ENCODE assay signal across 1 cellular context in genomic region chr22:37818397-37819099, GRCh38.
TF ChIP-seq lines count a peak whose summit lies in the region.

No MANE protein-coding gene starts in this region.

TF ChIP-seq in GM12878, 131 proteins besides CTCF, POLR2A, EP300 and RAD21:
- 0 out of 2 replicates have a peak, but pooled peaks have one; percentile 23 for TF ChIP-seq DPF2 (IDR thresholded peaks at IDR 0.05)
- TF ChIP-seq BHLHE40 (IDR thresholded peaks at IDR 0.05; ENCODE audit: borderline replicate concordance in 1 of 2, low read depth in 2 of 2, low read length in 1 of 2) = peak; percentile 84 to 92; a peak in 3 of 4 replicates
- peak; percentile 81 for TF ChIP-seq MXI1 (IDR thresholded peaks at IDR 0.05; ENCODE audit: low read depth, low read length)
- TF ChIP-seq, protein P1, sequence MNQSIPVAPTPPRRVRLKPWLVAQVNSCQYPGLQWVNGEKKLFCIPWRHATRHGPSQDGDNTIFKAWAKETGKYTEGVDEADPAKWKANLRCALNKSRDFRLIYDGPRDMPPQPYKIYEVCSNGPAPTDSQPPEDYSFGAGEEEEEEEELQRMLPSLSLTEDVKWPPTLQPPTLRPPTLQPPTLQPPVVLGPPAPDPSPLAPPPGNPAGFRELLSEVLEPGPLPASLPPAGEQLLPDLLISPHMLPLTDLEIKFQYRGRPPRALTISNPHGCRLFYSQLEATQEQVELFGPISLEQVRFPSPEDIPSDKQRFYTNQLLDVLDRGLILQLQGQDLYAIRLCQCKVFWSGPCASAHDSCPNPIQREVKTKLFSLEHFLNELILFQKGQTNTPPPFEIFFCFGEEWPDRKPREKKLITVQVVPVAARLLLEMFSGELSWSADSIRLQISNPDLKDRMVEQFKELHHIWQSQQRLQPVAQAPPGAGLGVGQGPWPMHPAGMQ (IDR thresholded peaks at IDR 0.05; ENCODE audit: borderline replicate concordance) = no peak
- peak; percentile 80 for TF ChIP-seq MAX (IDR thresholded peaks at IDR 0.05; ENCODE audit: low read depth, low read length)
- TF ChIP-seq IRF4 (IDR thresholded peaks at IDR 0.05; ENCODE audit: low read depth, low read length) = no peak
- TF ChIP-seq GATAD2B (conservative IDR thresholded peaks at IDR 0.05; ENCODE audit: low read depth) = peak; percentile 76; the same call in 1 of the 2 replicates
- 0 out of 2 replicates have a peak, but pooled peaks have one; percentile 12 for TF ChIP-seq NR2F1 (conservative IDR thresholded peaks at IDR 0.05)
- TF ChIP-seq NBN (IDR thresholded peaks at IDR 0.05) = no peak
- peak; percentile 32; the same call in 1 of the 2 replicates for TF ChIP-seq SIN3A (IDR thresholded peaks at IDR 0.05; ENCODE audit: low read depth, low read length)
- TF ChIP-seq MYC (IDR thresholded peaks at IDR 0.05; ENCODE audit: insufficient read depth, insufficient read length, insufficient replicate concordance, low read length, severe bottlenecking) = peak; percentile 44
- no peak for TF ChIP-seq ZBTB33 (IDR thresholded peaks at IDR 0.05)
- 0 out of 3 replicates have a peak, but pooled peaks of 1 of the 2 experiments have one; percentile 22 for TF ChIP-seq EGR1 (IDR thresholded peaks at IDR 0.05; ENCODE audit: borderline replicate concordance in 1 of 2, low read depth in 2 of 2, low read length in 2 of 2)
- peak; percentile 46 for TF ChIP-seq IKZF1 (conservative IDR thresholded peaks at IDR 0.05)
- peak; percentile 41 for TF ChIP-seq NKRF (conservative IDR thresholded peaks at IDR 0.05)
